Comparison of ENCODE assay signal across 9 cellular contexts in genomic region chr2:224025874-224026273, GRCh38. TPM values are rescaled to one million over a fixed set of nuclear protein-coding genes. Genes with fewer than 3 reads are reported as not detected.
DNase-seq lines count a peak whose midpoint lies in the region; ATAC-seq and TF ChIP-seq lines count a peak whose summit lies in the region.
"Had no signal": no experiment of that assay in that cellular context is flagged by ENCODE, and none has a peak within 500 bp of the region (broad histone marks: within the 10 kb centered on the region; RNA-seq: fewer than 3 reads in every experiment).

No MANE protein-coding gene starts in this region.

- peak in 5 of 7 experiments; percentile 27 to 69 (median 48) for DNase-seq in CD8-positive, alpha-beta T cell
- DNase-seq in LHCN-M2 (ENCODE audit: low read depth) (peak; percentile 41), spleen (no peak), posterior cingulate gyrus (no peak), NCI-H1092 (lab: John Stamatoyannopoulos, UW) (no peak), endodermal cell (no peak)
- peak; percentile 35 for DNase-seq in activated CD8-positive, alpha-beta memory T cell treated with anti-CD3 and anti-CD28 coated beads, Interleukin-2, amount 50 U/mL, for 1 hour (ENCODE audit: extremely low read depth)
- DNase-seq: right cardiac atrium had no signal

- no peaks in the 10 kb centered on the region for H3K27me3 Mint-ChIP-seq in CD8-positive, alpha-beta T cell (ENCODE audit: low read depth)
- no peaks in the 10 kb centered on the region for H3K27me3 Mint-ChIP-seq in endodermal cell (ENCODE audit: insufficient read depth)

- ATAC-seq in CD8-positive, alpha-beta T cell = peak; percentile 92
- ATAC-seq in GM21529 (IDR thresholded peaks at IDR 0.05; ENCODE audit: unreplicated experiment) = peak; percentile 95

- H3K9me3 Mint-ChIP-seq in CD8-positive, alpha-beta T cell = no peaks in the 10 kb centered on the region
- H3K9me3 Mint-ChIP-seq in endodermal cell = no peaks in the 10 kb centered on the region

- H3K36me3 ChIP-seq in CD8-positive, alpha-beta T cell (ENCODE audit: insufficient read depth, low read length) = no peaks in the 10 kb centered on the region
- H3K36me3 ChIP-seq in spleen (no peaks in the 10 kb centered on the region), endodermal cell (ENCODE audit: control insufficient read depth, insufficient read depth, low read length) (peaks cover 78% of the 10 kb centered on the region)

- H3K4me3 ChIP-seq in CD8-positive, alpha-beta T cell (ENCODE audit: low read depth, low read length) = peak overlapping the region; percentile 1
- H3K4me3 ChIP-seq in spleen (peak overlapping the region in 1 of 8 donors; percentile 36), endodermal cell (ENCODE audit: low read length) (no peak overlapping the region)

- no peak for TF ChIP-seq POLR2A in spleen (IDR thresholded peaks at IDR 0.05)

- CTCF ChIA-PET in CD8-positive, alpha-beta T cell (lab: Charles Lee) = no interaction called here

- 8 to 15% (median 13%) methylated on average over 7 of the region's 7 CpGs for WGBS in spleen, 5 donors
- WGBS in endodermal cell (ENCODE audit: insufficient coverage in 1 of 2, insufficient read length in 1 of 2), 2 experiments = 86 to 89% methylated on average over 7 of the region's 7 CpGs

- peaks cover 54% of the 10 kb centered on the region for H3K4me1 ChIP-seq in CD8-positive, alpha-beta T cell (ENCODE audit: insufficient read depth, low read length)
- peaks cover 0 to 51% (median 25%) of the 10 kb centered on the region in 6 donors for H3K4me1 ChIP-seq in spleen
- peaks cover 28% of the 10 kb centered on the region for H3K4me1 ChIP-seq in endodermal cell (ENCODE audit: control insufficient read depth, insufficient read depth, low read length)

- no peak for TF ChIP-seq CTCF in CD8-positive, alpha-beta T cell (IDR thresholded peaks at IDR 0.05)
- TF ChIP-seq CTCF in spleen (IDR thresholded peaks at IDR 0.05 in 8 of 11, conservative IDR thresholded peaks at IDR 0.05 in 3 of 11) = no peak
- no peak for TF ChIP-seq CTCF in endodermal cell (conservative IDR thresholded peaks at IDR 0.05)

- H3K36me3 Mint-ChIP-seq in CD8-positive, alpha-beta T cell = no peaks in the 10 kb centered on the region
- peaks cover 30% of the 10 kb centered on the region for H3K36me3 Mint-ChIP-seq in endodermal cell (ENCODE audit: low read depth)

- no peak overlapping the region for H3K9ac ChIP-seq in endodermal cell (ENCODE audit: extremely low read depth, low read length, poor library complexity, severe bottlenecking)

- POLR2A ChIA-PET in CD8-positive, alpha-beta T cell (lab: Charles Lee) = interaction anchor here (0.7 to 0.8 kb wide), 2 partner anchors 10 to 31 kb away, joined by 3 to 4 read pairs; no protein-coding TSS in a partner anchor

- peaks cover 60% of the 10 kb centered on the region for H3K4me1 Mint-ChIP-seq in CD8-positive, alpha-beta T cell (ENCODE audit: low read depth)
- peaks cover 60% of the 10 kb centered on the region for H3K4me1 Mint-ChIP-seq in endodermal cell

- H3K9me3 ChIP-seq in CD8-positive, alpha-beta T cell (ENCODE audit: low read length) = no peaks in the 10 kb centered on the region
- no peaks in the 10 kb centered on the region for H3K9me3 ChIP-seq in spleen
- no peaks in the 10 kb centered on the region for H3K9me3 ChIP-seq in endodermal cell (ENCODE audit: control insufficient read depth, low read length)

- peak overlapping the region; percentile 44 for H3K4me3 Mint-ChIP-seq in CD8-positive, alpha-beta T cell
- no peak overlapping the region for H3K4me3 Mint-ChIP-seq in endodermal cell

- peak overlapping the region; percentile 78 for H3K27ac Mint-ChIP-seq in CD8-positive, alpha-beta T cell
- no peak overlapping the region for H3K27ac Mint-ChIP-seq in endodermal cell

- no peak overlapping the region for H3K27ac ChIP-seq in CD8-positive, alpha-beta T cell (ENCODE audit: low read depth, low read length)
- peak overlapping the region; percentile 21 to 72 (median 61) for H3K27ac ChIP-seq in spleen
- no peak overlapping the region for H3K27ac ChIP-seq in endodermal cell (ENCODE audit: low read depth, low read length)

- no peaks in the 10 kb centered on the region for H3K27me3 ChIP-seq in CD8-positive, alpha-beta T cell (ENCODE audit: insufficient read depth, low read length)
- H3K27me3 ChIP-seq in spleen (replicated peaks in 1 of 7) (no peaks in the 10 kb centered on the region), endodermal cell (ENCODE audit: control insufficient read depth, insufficient read depth, low read length, poor library complexity, severe bottlenecking) (no peaks in the 10 kb centered on the region)

- intact Hi-C loops in CD8-positive, alpha-beta T cell (cut with DNase I, micrococcal nuclease) = loop anchor here in 1 of 2 experiments (2.0 kb wide), 1 partner anchor 13 kb away; the partner anchor contains the start of gene SERPINE2
- intact Hi-C loops in spleen (cut with DNase I; ENCODE audit: low total_unique reads) = no loop called here
- intact Hi-C loops in posterior cingulate gyrus (cut with DNase I) = no loop called here

RNA-seq across cellular contexts. Expression of gene SERPINE2, which starts 13.2 kb away (rescaled TPM):
- total RNA-seq in CD8-positive, alpha-beta T cell = 1 to 10 TPM; 2.8 to 4.8 TPM
- total RNA-seq in LHCN-M2 (2014; rRNA removed) (87.3 and 97.9 TPM in 2 replicates), spleen (10 to 100 TPM; 20.9 to 55.3 (median 31.6) TPM), endodermal cell (100 to 1,000 TPM; 257 to 386 TPM)
- 112 TPM for polyA plus RNA-seq in LHCN-M2 (2012)
- polyA plus RNA-seq in spleen = 100 to 1,000 TPM in 1 of 3 donors, 10 to 100 TPM in 2; 34.1 to 105 (median 44.2) TPM
- 226 TPM for polyA plus RNA-seq in endodermal cell (2013, experiment 1 of 2)
- polyA plus RNA-seq in endodermal cell (2013, experiment 2 of 2) = 288 TPM

Comparison
In these comparisons a context has a peak if more than half of its experiments do, and no peak if none do; other contexts are left out.
1. DNase-seq: peak in CD8-positive, alpha-beta T cell (5 of 7), LHCN-M2 (single experiment) and activated CD8-positive, alpha-beta memory T cell treated with anti-CD3 and anti-CD28 coated beads, Interleukin-2, amount 50 U/mL, for 1 hour (single experiment); none in spleen (single experiment), posterior cingulate gyrus (0 of 10), NCI-H1092 (single experiment) and endodermal cell (single experiment).
2. H3K27ac ChIP-seq: peak in spleen (8 of 8); none in CD8-positive, alpha-beta T cell (single experiment) and endodermal cell (single experiment).